ENCODE assay signal across 15 cellular contexts in genomic region chr11:111585371-111585770, GRCh38. TPM values are rescaled to one million over a fixed set of nuclear protein-coding genes. Genes with fewer than 3 reads are reported as not detected.
A peak's percentile ranks its signal among the peaks of the same experiment; 100 is the strongest.
DNase-seq lines count a peak whose midpoint lies in the region; ATAC-seq, FAIRE-seq and TF ChIP-seq lines count a peak whose summit lies in the region.
"Had no signal": no experiment of that assay in that cellular context is flagged by ENCODE, and none has a peak within 500 bp of the region (broad histone marks: within the 10 kb centered on the region; RNA-seq: fewer than 3 reads in every experiment).

No MANE protein-coding gene starts in this region.

- H3K9me3 ChIP-seq in naive thymus-derived CD4-positive, alpha-beta T cell (ENCODE audit: control insufficient read depth in 2 of 3, low read length in 3 of 3), result no peaks in the 10 kb centered on the region
- no peaks in the 10 kb centered on the region for H3K9me3 ChIP-seq in small intestine (ENCODE audit: control insufficient read depth, low read depth)

- peak; percentile 42; the same call in 2 of the 3 replicates for ATAC-seq in SK-N-SH treated with all-trans-retinoic acid at 6 μM for 48 hours
- no peak for ATAC-seq in naive thymus-derived CD4-positive, alpha-beta T cell

- H3K4me1 Mint-ChIP-seq in chondrocyte (ENCODE audit: low read depth), result no peaks in the 10 kb centered on the region
- H3K4me1 Mint-ChIP-seq in naive thymus-derived CD4-positive, alpha-beta T cell, result peaks cover 0 to 6% (median 0%) of the 10 kb centered on the region in 7 donors
- H3K4me1 Mint-ChIP-seq in MCF 10A (ENCODE audit: insufficient read depth, unreplicated experiment), result no peaks in the 10 kb centered on the region
- H3K4me1 Mint-ChIP-seq: CD8-positive, alpha-beta memory T cell; neural crest cell had no signal

- H3K27me3 Mint-ChIP-seq in chondrocyte (ENCODE audit: low read depth) (no peaks in the 10 kb centered on the region), MCF 10A (ENCODE audit: insufficient read depth, unreplicated experiment) (no peaks in the 10 kb centered on the region)
- peaks cover 0 to 11% (median 3%) of the 10 kb centered on the region in 5 donors for H3K27me3 Mint-ChIP-seq in naive thymus-derived CD4-positive, alpha-beta T cell
- H3K27me3 Mint-ChIP-seq: activated naive CD8-positive, alpha-beta T cell treated with anti-CD3 and anti-CD28 coated beads for 36 hours; dendritic cell treated with granulocyte-macrophage colony-stimulating factor and Interleukin-4, amounts not matched to agents 40 ng/mL and 50 ng/mL, for 4 days had no signal

- no peaks in the 10 kb centered on the region for H3K27me3 ChIP-seq in naive thymus-derived CD4-positive, alpha-beta T cell (ENCODE audit: control insufficient read depth in 2 of 2, insufficient read depth in 2 of 2, low read length in 2 of 2)
- H3K27me3 ChIP-seq in small intestine (ENCODE audit: control insufficient read depth in 2 of 2, insufficient read depth in 2 of 2, low read length in 2 of 2), result no peaks in the 10 kb centered on the region

- no peaks in the 10 kb centered on the region for H3K4me1 ChIP-seq in naive thymus-derived CD4-positive, alpha-beta T cell (ENCODE audit: control insufficient read depth in 2 of 2, insufficient read depth in 2 of 2, low read length in 2 of 2)
- H3K4me1 ChIP-seq in small intestine (ENCODE audit: control insufficient read depth in 2 of 2, insufficient read depth in 1 of 2, low read depth in 1 of 2, low read length in 1 of 2), result no peaks in the 10 kb centered on the region

- WGBS in small intestine, 3 donors, result 39 to 46% (median 44%) methylated on average over 2 of the region's 2 CpGs

- H3K27ac Mint-ChIP-seq in chondrocyte (ENCODE audit: unreplicated experiment) (no peak overlapping the region), MCF 10A (ENCODE audit: low read depth, unreplicated experiment) (no peak overlapping the region)
- no peak overlapping the region for H3K27ac Mint-ChIP-seq in naive thymus-derived CD4-positive, alpha-beta T cell
- H3K27ac Mint-ChIP-seq: activated B cell treated with CpG ODN at 0.5 μM for 24 hours; activated naive CD8-positive, alpha-beta T cell treated with anti-CD3 and anti-CD28 coated beads for 36 hours; CD8-positive, alpha-beta memory T cell; dendritic cell treated with granulocyte-macrophage colony-stimulating factor and Interleukin-4, amounts not matched to agents 40 ng/mL and 50 ng/mL, for 4 days had no signal

- no peaks in the 10 kb centered on the region for H3K36me3 Mint-ChIP-seq in chondrocyte (ENCODE audit: low read depth)
- H3K36me3 Mint-ChIP-seq in naive thymus-derived CD4-positive, alpha-beta T cell, result no peaks in the 10 kb centered on the region
- H3K36me3 Mint-ChIP-seq in MCF 10A (ENCODE audit: insufficient read depth, unreplicated experiment), result no peaks in the 10 kb centered on the region
- H3K36me3 Mint-ChIP-seq: activated naive CD8-positive, alpha-beta T cell treated with anti-CD3 and anti-CD28 coated beads for 36 hours; CD8-positive, alpha-beta memory T cell had no signal

- CTCF ChIA-PET in naive thymus-derived CD4-positive, alpha-beta T cell (lab: Charles Lee), result interaction anchor here (0.7 to 4.4 kb wide), 4 partner anchors 77 to 257 kb away, joined by 3 to 42 read pairs (median 10); no protein-coding TSS in a partner anchor
- CTCF ChIA-PET in MCF 10A (lab: Yijun Ruan, JAX), result interaction anchor here (0.6 to 4.0 kb wide), 11 partner anchors 12 to 295 kb away, joined by 3 to 17 read pairs (median 3); no protein-coding TSS in a partner anchor

- TF ChIP-seq CTCF in chondrocyte (IDR thresholded peaks at IDR 0.05), result no peak
- TF ChIP-seq CTCF in MCF 10A (IDR thresholded peaks at IDR 0.05; ENCODE audit: unreplicated experiment), result no peak

- H3K36me3 ChIP-seq in naive thymus-derived CD4-positive, alpha-beta T cell (ENCODE audit: control insufficient read depth in 2 of 3, insufficient read depth in 3 of 3, low read length in 3 of 3), result no peaks in the 10 kb centered on the region
- no peaks in the 10 kb centered on the region for H3K36me3 ChIP-seq in small intestine (ENCODE audit: control insufficient read depth in 2 of 2, insufficient read depth in 2 of 2, low read length in 2 of 2)

- POLR2A ChIA-PET in naive thymus-derived CD4-positive, alpha-beta T cell (lab: Charles Lee), result no interaction called here
- POLR2A ChIA-PET in MCF 10A (lab: Yijun Ruan, JAX), result no interaction called here

- H3K4me3 Mint-ChIP-seq in chondrocyte (ENCODE audit: unreplicated experiment), result no peak overlapping the region
- H3K4me3 Mint-ChIP-seq in naive thymus-derived CD4-positive, alpha-beta T cell, result no peak overlapping the region
- no peak overlapping the region for H3K4me3 Mint-ChIP-seq in MCF 10A (ENCODE audit: unreplicated experiment)
- H3K4me3 Mint-ChIP-seq: activated B cell treated with CpG ODN at 0.5 μM for 24 hours; activated naive CD8-positive, alpha-beta T cell treated with anti-CD3 and anti-CD28 coated beads for 36 hours; dendritic cell treated with granulocyte-macrophage colony-stimulating factor and Interleukin-4, amounts not matched to agents 40 ng/mL and 50 ng/mL, for 4 days; neural crest cell had no signal

- intact Hi-C loops in naive thymus-derived CD4-positive, alpha-beta T cell (cut with micrococcal nuclease), result no loop called here
- intact Hi-C loops in MCF 10A (cut with micrococcal nuclease), result loop anchor here (5.0 kb wide), 1 partner anchor 133 kb away; no protein-coding TSS in a partner anchor

- no peak overlapping the region for H3K4me3 ChIP-seq in naive thymus-derived CD4-positive, alpha-beta T cell (ENCODE audit: low read length)
- no peak overlapping the region for H3K4me3 ChIP-seq in small intestine (ENCODE audit: low read depth in 1 of 2, low read length in 2 of 2)

- H3K9me3 Mint-ChIP-seq in chondrocyte (ENCODE audit: low read depth) (no peaks in the 10 kb centered on the region), MCF 10A (ENCODE audit: unreplicated experiment) (no peaks in the 10 kb centered on the region)
- H3K9me3 Mint-ChIP-seq in naive thymus-derived CD4-positive, alpha-beta T cell, result peaks cover 0 to 2% (median 0%) of the 10 kb centered on the region in 11 donors
- H3K9me3 Mint-ChIP-seq: activated B cell treated with CpG ODN at 0.5 μM for 24 hours; activated naive CD8-positive, alpha-beta T cell treated with anti-CD3 and anti-CD28 coated beads for 36 hours; CD8-positive, alpha-beta memory T cell; dendritic cell treated with granulocyte-macrophage colony-stimulating factor and Interleukin-4, amounts not matched to agents 40 ng/mL and 50 ng/mL, for 4 days had no signal

- DNase-seq in CD1c-positive myeloid dendritic cell (ENCODE audit: extremely low spot score), result peak; percentile 74
- DNase-seq in HTR-8/SVneo (ENCODE audit: insufficient read length, low spot score), result no peak
- peak; percentile 60 for DNase-seq in fibroblast of peridontal ligament (ENCODE audit: extremely low read depth)
- DNase-seq in chondrocyte (ENCODE audit: low spot score), result no peak
- DNase-seq in naive thymus-derived CD4-positive, alpha-beta T cell, result no peak
- no peak for DNase-seq in MCF 10A (ENCODE audit: unreplicated experiment)
- no peak for DNase-seq in small intestine
- DNase-seq: activated B cell treated with CpG ODN at 0.5 μM for 24 hours; activated naive CD8-positive, alpha-beta T cell treated with anti-CD3 and anti-CD28 coated beads for 36 hours; CD8-positive, alpha-beta memory T cell; kidney glomerular epithelial cell; NCI-H2107 had no signal

- BruUV-seq in MCF 10A (replicated peaks; lab: Mats Ljungman, UMichigan), result no TSS peak

- FAIRE-seq in HTR-8/SVneo (lab: Jason Lieb, UNC) (peak; percentile 42), small intestine (lab: Jason Lieb, UNC) (no peak)

- no peak overlapping the region for H3K27ac ChIP-seq in naive thymus-derived CD4-positive, alpha-beta T cell (ENCODE audit: low read depth, low read length)
- H3K27ac ChIP-seq in small intestine (ENCODE audit: low read depth in 1 of 2, low read length in 1 of 2), result no peak overlapping the region

TF ChIP-seq in SK-N-SH treated with all-trans-retinoic acid at 6 μM for 48 hours, 23 proteins besides CTCF, POLR2A, EP300 and RAD21:
- TF ChIP-seq ZNF8 (CRISPR knock-in tag; IDR thresholded peaks at IDR 0.05) (no peak), ZFP30 (CRISPR knock-in tag; IDR thresholded peaks at IDR 0.05) (no peak), CSRNP3 (CRISPR knock-in tag; IDR thresholded peaks at IDR 0.05) (no peak), ARNTL (CRISPR knock-in tag; IDR thresholded peaks at IDR 0.05; ENCODE audit: borderline replicate concordance, low read depth) (no peak), ESRRG (CRISPR knock-in tag; IDR thresholded peaks at IDR 0.05) (no peak)

RNA-seq across cellular contexts. Expression of gene SIK2, which starts 16.9 kb away (rescaled TPM):
- total RNA-seq in chondrocyte (12.9 to 16.2 TPM (median 14.4 TPM) in 3 replicates), MCF 10A (2022) (13.7 and 18.6 TPM in 2 replicates)
- 10 to 100 TPM in 2 of 5 experiments, 1 to 10 TPM in 3; 7.3 to 12.9 (median 9.8) TPM for total RNA-seq in naive thymus-derived CD4-positive, alpha-beta T cell
- polyA plus RNA-seq in naive thymus-derived CD4-positive, alpha-beta T cell, result under 1 TPM; 0.19 to 0.26 TPM
- 1 to 10 TPM; 3.8 to 7.4 (median 3.8) TPM for polyA plus RNA-seq in small intestine

RNA-seq across cellular contexts. Expression of gene LAYN, which starts 44.9 kb away (rescaled TPM):
- total RNA-seq in chondrocyte (10.6 to 12.9 TPM (median 11.5 TPM) in 3 replicates), MCF 10A (2022) (not detected in 2 replicates)
- total RNA-seq in naive thymus-derived CD4-positive, alpha-beta T cell, result 1 to 10 TPM in 2 of 5 experiments, under 1 TPM in 3; 0.27 to 8.7 (median 0.87) TPM
- polyA plus RNA-seq in naive thymus-derived CD4-positive, alpha-beta T cell, result under 1 TPM; 0.12 to 0.27 TPM
- 1 to 10 TPM in 2 of 3 donors, not detected in 1; 3.8 to 9.9 TPM for polyA plus RNA-seq in small intestine
- total RNA-seq: activated B cell treated with CpG ODN at 0.5 μM for 24 hours had no signal

Comparison
In these comparisons a context has a peak if more than half of its experiments do, and no peak if none do; other contexts are left out.
1. DNase-seq: peak in CD1c-positive myeloid dendritic cell (single experiment) and fibroblast of peridontal ligament (single experiment); none in HTR-8/SVneo (single experiment), chondrocyte (single experiment), naive thymus-derived CD4-positive, alpha-beta T cell (0 of 9), MCF 10A (single experiment) and small intestine (single experiment).